In genomic region chr2:128563348-128563687, GRCh38 we compare ENCODE assay signal across 10 cellular contexts.
DNase-seq lines count a peak whose midpoint lies in the region; ATAC-seq, FAIRE-seq and TF ChIP-seq lines count a peak whose summit lies in the region.
"Had no signal": no experiment of that assay in that cellular context is flagged by ENCODE, and none has a peak within 500 bp of the region (broad histone marks: within the 10 kb centered on the region; RNA-seq: fewer than 3 reads in every experiment).

No MANE protein-coding gene starts in this region.

- FAIRE-seq in endometrium (lab: Jason Lieb, UNC), result peak; percentile 80
- FAIRE-seq: TTC549 had no signal

- ATAC-seq in lower lobe of right lung (peak; percentile 74 to 76), thoracic aorta (ENCODE audit: insufficient number of reproducible peaks, low FRiP score, low read depth) (peak; percentile 92), HG03025 (IDR thresholded peaks at IDR 0.05; ENCODE audit: low FRiP score, unreplicated experiment) (no peak), HG03097 (IDR thresholded peaks at IDR 0.05; ENCODE audit: low FRiP score, unreplicated experiment) (no peak)

- H3K4me3 ChIP-seq in lower lobe of right lung (no peak overlapping the region), thoracic aorta (no peak overlapping the region)

- DNase-seq in HS-5 (ENCODE audit: low read depth), result peak; percentile 33
- DNase-seq in lower lobe of right lung, result no peak
- peak; percentile 64 for DNase-seq in thoracic aorta (ENCODE audit: low spot score)
- no peak for DNase-seq in NCI-H2171 treated with DMSO at 0.1 percent for 48 hours (lab: John Stamatoyannopoulos, UW)
- no peak for DNase-seq in activated CD4-positive, alpha-beta T cell treated with anti-CD3 and anti-CD28 coated beads for 48 hours
- DNase-seq: activated gamma-delta T cell treated with Interleukin-2 at 50 U/mL for 16 hours had no signal

- H3K4me1 ChIP-seq in lower lobe of right lung, result no peaks in the 10 kb centered on the region
- peaks cover 9 to 19% of the 10 kb centered on the region in 2 donors for H3K4me1 ChIP-seq in thoracic aorta (ENCODE audit: control insufficient read depth in 1 of 2, low read depth in 2 of 2)

- intact Hi-C loops in lower lobe of right lung (cut with DNase I), result no loop called here

- H3K27me3 ChIP-seq in lower lobe of right lung (ENCODE audit: low read depth) (no peaks in the 10 kb centered on the region), thoracic aorta (replicated peaks; ENCODE audit: insufficient read depth) (no peaks in the 10 kb centered on the region)

- H3K36me3 ChIP-seq in lower lobe of right lung (no peaks in the 10 kb centered on the region), thoracic aorta (no peaks in the 10 kb centered on the region)

- TF ChIP-seq CTCF in lower lobe of right lung (IDR thresholded peaks at IDR 0.05), result no peak
- TF ChIP-seq CTCF in thoracic aorta (IDR thresholded peaks at IDR 0.05), result no peak

- no peak overlapping the region for H3K27ac ChIP-seq in lower lobe of right lung
- H3K27ac ChIP-seq in thoracic aorta, result peak overlapping the region; percentile 20 to 41

- H3K9me3 ChIP-seq in lower lobe of right lung, result no peaks in the 10 kb centered on the region
- no peaks in the 10 kb centered on the region for H3K9me3 ChIP-seq in thoracic aorta

Comparison
In these comparisons a context has a peak if more than half of its experiments do, and no peak if none do; other contexts are left out.
1. DNase-seq: peak in HS-5 (single experiment) and thoracic aorta (single experiment); none in lower lobe of right lung (single experiment), NCI-H2171 treated with DMSO at 0.1 percent for 48 hours (single experiment) and activated CD4-positive, alpha-beta T cell treated with anti-CD3 and anti-CD28 coated beads for 48 hours (single experiment).
2. ATAC-seq: peak in lower lobe of right lung (2 of 2) and thoracic aorta (single experiment); none in HG03025 (single experiment) and HG03097 (single experiment).